32 cellular contexts compared by ENCODE assay signal in genomic region chr2:36382472-36382871, GRCh38.
"Had no signal": no experiment of that assay in that cellular context is flagged by ENCODE, and none has a peak within 500 bp of the region (broad histone marks: within the 10 kb centered on the region; RNA-seq: fewer than 3 reads in every experiment).

No MANE protein-coding gene starts in this region.

- H3K27me3 Mint-ChIP-seq: activated naive CD8-positive, alpha-beta T cell; activated naive CD8-positive, alpha-beta T cell treated with anti-CD3 and anti-CD28 coated beads, Interleukin-2, amount 50 U/mL, for 24 hours; central memory CD8-positive, alpha-beta T cell had no signal

- H3K9me3 Mint-ChIP-seq: activated CD4-positive, alpha-beta memory T cell treated with anti-CD3 and anti-CD28 coated beads, Interleukin-2, amount 10 ng/mL, durations not matched to agents 7 days and 5 days; activated naive CD4-positive, alpha-beta T cell treated with anti-CD3 and anti-CD28 coated beads, Interleukin-2, amount 10 ng/mL, durations not matched to agents 7 days and 5 days; activated naive CD8-positive, alpha-beta T cell treated with anti-CD3 and anti-CD28 coated beads, Interleukin-2, amount 50 U/mL, for 24 hours; central memory CD8-positive, alpha-beta T cell had no signal

- H3K27ac ChIP-seq: brain microvascular endothelial cell, cardiac muscle cell, SJCRH30, SK-N-MC, WERI-Rb-1 had no signal

- H3K4me3 Mint-ChIP-seq: activated CD4-positive, alpha-beta memory T cell treated with anti-CD3 and anti-CD28 coated beads, Interleukin-2, amount 10 ng/mL, durations not matched to agents 7 days and 5 days; activated CD8-positive, alpha-beta memory T cell treated with anti-CD3 and anti-CD28 coated beads, Interleukin-2, amount 10 ng/mL, durations not matched to agents 7 days and 5 days; activated naive CD4-positive, alpha-beta T cell treated with anti-CD3 and anti-CD28 coated beads, Interleukin-2, amount 10 ng/mL, durations not matched to agents 7 days and 5 days; activated naive CD8-positive, alpha-beta T cell; activated naive CD8-positive, alpha-beta T cell treated with anti-CD3 and anti-CD28 coated beads, Interleukin-2, amount 50 U/mL, for 24 hours; central memory CD8-positive, alpha-beta T cell had no signal

- H3K4me3 ChIP-seq: cardiac muscle cell, SJCRH30, SK-N-MC had no signal

- H3K36me3 ChIP-seq: cardiac muscle cell, SJCRH30, WERI-Rb-1 had no signal

- H3K27me3 ChIP-seq: brain microvascular endothelial cell, SJCRH30 had no signal

- ATAC-seq: activated CD8-positive, alpha-beta memory T cell treated with anti-CD3 and anti-CD28 coated beads, Interleukin-2, amount 10 ng/mL, durations not matched to agents 7 days and 5 days; activated naive CD8-positive, alpha-beta T cell treated with anti-CD3 and anti-CD28 coated beads, Interleukin-2, amount 50 U/mL, for 24 hours; PC-3 had no signal

- H3K9me3 ChIP-seq: SJCRH30 had no signal

- H3K36me3 Mint-ChIP-seq: activated CD8-positive, alpha-beta memory T cell treated with anti-CD3 and anti-CD28 coated beads, Interleukin-2, amount 10 ng/mL, durations not matched to agents 7 days and 5 days; activated naive CD4-positive, alpha-beta T cell treated with anti-CD3 and anti-CD28 coated beads, Interleukin-2, amount 10 ng/mL, durations not matched to agents 7 days and 5 days had no signal

- DNase-seq: activated CD4-positive, alpha-beta memory T cell treated with anti-CD3 and anti-CD28 coated beads, Interleukin-2, amount 10 ng/mL, durations not matched to agents 7 days and 5 days; activated CD4-positive, alpha-beta T cell treated with anti-CD3 and anti-CD28 coated beads for 1 hour; activated CD4-positive, alpha-beta T cell treated with anti-CD3 and anti-CD28 coated beads for 48 hours; activated CD4-positive, CD25-positive, alpha-beta regulatory T cell; activated CD8-positive, alpha-beta memory T cell treated with anti-CD3 and anti-CD28 coated beads for 24 hours; activated CD8-positive, alpha-beta memory T cell treated with anti-CD3 and anti-CD28 coated beads, Interleukin-2, amount 10 ng/mL, durations not matched to agents 7 days and 5 days; activated CD8-positive, alpha-beta memory T cell treated with anti-CD3 and anti-CD28 coated beads, Interleukin-2, amount 50 U/mL, for 48 hours; activated effector memory CD4-positive, alpha-beta T cell treated with Interleukin-2 at 50 U/mL for 16 hours; activated naive CD4-positive, alpha-beta T cell treated with anti-CD3 and anti-CD28 coated beads, Interleukin-2, amount 10 ng/mL, durations not matched to agents 7 days and 5 days; activated naive CD8-positive, alpha-beta T cell treated with anti-CD3 and anti-CD28 coated beads, Interleukin-2, amount 50 U/mL, for 24 hours; activated T-cell treated with anti-CD3 and anti-CD28 coated beads, Interleukin-2, amount 50 U/mL, for 48 hours; aorta; brain microvascular endothelial cell; NCI-H1092 treated with DMSO at 0.1 percent for 48 hours; NCI-H146; NCI-H187; NCI-H2029 treated with DMSO at 0.1 percent for 48 hours; NCI-H2107; NCI-H2171; NCI-H510A; NCI-H526; NCI-H748 treated with DMSO at 0.1 percent for 48 hours; NK-92 treated with Interleukin-12 subunit alpha and Interleukin-12 subunit beta, amount 100 ng/mL, for 24 hours; PC-3; SHP77; SJCRH30; T1000; WERI-Rb-1 had no signal

- H3K27ac Mint-ChIP-seq: activated CD4-positive, alpha-beta memory T cell treated with anti-CD3 and anti-CD28 coated beads, Interleukin-2, amount 10 ng/mL, durations not matched to agents 7 days and 5 days; activated CD8-positive, alpha-beta memory T cell treated with anti-CD3 and anti-CD28 coated beads, Interleukin-2, amount 10 ng/mL, durations not matched to agents 7 days and 5 days; activated naive CD4-positive, alpha-beta T cell treated with anti-CD3 and anti-CD28 coated beads, Interleukin-2, amount 10 ng/mL, durations not matched to agents 7 days and 5 days; activated naive CD8-positive, alpha-beta T cell; activated naive CD8-positive, alpha-beta T cell treated with anti-CD3 and anti-CD28 coated beads, Interleukin-2, amount 50 U/mL, for 24 hours had no signal
